Comparison of ENCODE assay signal across 8 cellular contexts in the genomic region with DNA sequence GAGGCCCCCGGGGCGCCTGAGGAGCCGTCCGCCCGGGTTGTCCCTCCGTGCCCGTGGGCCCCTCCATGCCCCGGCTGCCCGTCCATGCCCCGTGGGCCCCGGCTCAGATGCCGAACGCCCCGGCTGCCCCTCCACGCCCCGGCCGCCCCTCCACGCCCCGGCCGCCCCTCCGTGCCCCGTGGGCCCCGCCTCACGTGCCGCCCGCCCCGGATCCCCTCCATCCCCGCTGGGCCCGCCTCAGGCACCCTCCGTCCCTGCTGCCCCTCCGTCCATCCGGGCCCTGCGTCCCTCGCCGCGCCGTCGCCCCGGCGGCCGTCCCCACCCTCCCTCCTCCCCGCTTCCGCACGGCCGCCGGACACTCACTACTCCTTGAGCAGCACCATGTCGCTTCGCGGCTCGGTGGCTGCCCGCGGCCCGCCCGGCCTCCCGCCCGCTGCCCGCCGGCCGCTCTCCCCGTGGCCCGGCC. TPM values are rescaled to one million over a fixed set of nuclear protein-coding genes. Genes with fewer than 3 reads are reported as not detected.
DNase-seq lines count a peak whose midpoint lies in the region; ATAC-seq and TF ChIP-seq lines count a peak whose summit lies in the region.

No MANE protein-coding gene starts in this region.

- H3K36me3 ChIP-seq in endodermal cell (ENCODE audit: control insufficient read depth, insufficient read depth, low read length), result peaks cover 4% of the 10 kb centered on the region

- H3K4me1 ChIP-seq in endodermal cell (ENCODE audit: control insufficient read depth, insufficient read depth, low read length), result peaks cover 2% of the 10 kb centered on the region

- 0% methylated on average over 26 to 56 of the region's 61 CpGs for WGBS in endodermal cell (ENCODE audit: insufficient coverage in 1 of 2, insufficient read length in 1 of 2), 2 experiments

- H3K9me3 Mint-ChIP-seq in endodermal cell (no peaks in the 10 kb centered on the region), natural killer cell (no peaks in the 10 kb centered on the region)

- no peak overlapping the region for H3K27ac Mint-ChIP-seq in endodermal cell
- H3K27ac Mint-ChIP-seq in natural killer cell, result peak overlapping the region in 1 of 2 donors; percentile 84

- intact Hi-C loops in natural killer cell (cut with micrococcal nuclease), result loop anchor here (1.0 kb wide), 3 partner anchors 46 to 187 kb away; partner anchors contain the start of gene INPP5K

- peak overlapping the region; percentile 85 for H3K4me3 ChIP-seq in endodermal cell (ENCODE audit: low read length)

- peaks cover 10% of the 10 kb centered on the region for H3K36me3 Mint-ChIP-seq in endodermal cell (ENCODE audit: low read depth)
- no peaks in the 10 kb centered on the region for H3K36me3 Mint-ChIP-seq in natural killer cell

- H3K27me3 ChIP-seq in endodermal cell (ENCODE audit: control insufficient read depth, insufficient read depth, low read length, poor library complexity, severe bottlenecking), result no peaks in the 10 kb centered on the region

- no peak for TF ChIP-seq CTCF in endodermal cell (conservative IDR thresholded peaks at IDR 0.05)
- no peak for TF ChIP-seq CTCF in natural killer cell (IDR thresholded peaks at IDR 0.05)
- TF ChIP-seq CTCF in GM10266 (IDR thresholded peaks at IDR 0.05; ENCODE audit: control insufficient read depth, insufficient read depth, low read depth, missing control alignments), result no peak

- H3K9ac ChIP-seq in endodermal cell (ENCODE audit: extremely low read depth, low read length, poor library complexity, severe bottlenecking), result no peak overlapping the region

- no peaks in the 10 kb centered on the region for H3K9me3 ChIP-seq in endodermal cell (ENCODE audit: control insufficient read depth, low read length)

- H3K27me3 Mint-ChIP-seq in endodermal cell (ENCODE audit: insufficient read depth), result peaks cover 9% of the 10 kb centered on the region
- H3K27me3 Mint-ChIP-seq in natural killer cell (ENCODE audit: low read depth in 2 of 2), result no peaks in the 10 kb centered on the region

- peaks cover 34% of the 10 kb centered on the region for H3K4me1 Mint-ChIP-seq in endodermal cell
- H3K4me1 Mint-ChIP-seq in natural killer cell, result peaks cover 38 to 46% of the 10 kb centered on the region in 2 donors

- peak overlapping the region; percentile 10 for H3K27ac ChIP-seq in endodermal cell (ENCODE audit: low read depth, low read length)

- H3K4me3 Mint-ChIP-seq in endodermal cell (peak overlapping the region; percentile 78), natural killer cell (peak overlapping the region; percentile 28)

- DNase-seq in SIG-M5 treated with dmso at 0.1 percent for 504 hours (lab: John Stamatoyannopoulos, UW; ENCODE audit: unreplicated experiment), result peak; percentile 16
- DNase-seq in SIG-M5 (lab: John Stamatoyannopoulos, UW), result no peak
- DNase-seq in OCI-M1 (lab: John Stamatoyannopoulos, UW), result peak; percentile 52
- DNase-seq in endodermal cell, result peak; percentile 87
- DNase-seq in natural killer cell, result no peak
- DNase-seq in activated effector memory CD4-positive, alpha-beta T cell treated with anti-CD3 and anti-CD28 coated beads, Interleukin-2, amount 50 U/mL, for 16 hours, result no peak
- no peak for DNase-seq in GM10266 (ENCODE audit: extremely low spot score)

- ATAC-seq in HG02623 (IDR thresholded peaks at IDR 0.05; ENCODE audit: unreplicated experiment), result peak; percentile 25
- ATAC-seq in natural killer cell, result peak; percentile 34 to 65 (median 43)

RNA-seq across cellular contexts. Expression of gene PITPNA, which starts 0.4 kb away (rescaled TPM):
- total RNA-seq in endodermal cell, result 10 to 100 TPM; 62.6 TPM
- 43.6 TPM for polyA plus RNA-seq in endodermal cell (2013, experiment 1 of 2)
- 42.3 TPM for polyA plus RNA-seq in endodermal cell (2013, experiment 2 of 2)
- 10 to 100 TPM; 61.8 to 78.2 (median 73.6) TPM for total RNA-seq in natural killer cell

RNA-seq across cellular contexts. Expression of gene INPP5K, which starts 45.8 kb away (rescaled TPM):
- 10 to 100 TPM; 22.2 to 30.0 TPM for total RNA-seq in endodermal cell
- 21.5 TPM for polyA plus RNA-seq in endodermal cell (2013, experiment 1 of 2)
- 19.5 TPM for polyA plus RNA-seq in endodermal cell (2013, experiment 2 of 2)
- 100 to 1,000 TPM; 278 to 317 (median 292) TPM for total RNA-seq in natural killer cell

Comparison
In these comparisons a context has a peak if more than half of its experiments do, and no peak if none do; other contexts are left out.
1. DNase-seq: peak in SIG-M5 treated with dmso at 0.1 percent for 504 hours (single experiment), OCI-M1 (single experiment) and endodermal cell (single experiment); none in SIG-M5 (single experiment), natural killer cell (single experiment), activated effector memory CD4-positive, alpha-beta T cell treated with anti-CD3 and anti-CD28 coated beads, Interleukin-2, amount 50 U/mL, for 16 hours (single experiment) and GM10266 (single experiment).
2. RNA of gene INPP5K, which starts 45.8 kb away (total RNA-seq): 278 to 317 TPM in natural killer cell; 22.2 to 30.0 TPM in endodermal cell; every median in the first group is over 4 times any median in the second.